In the genomic region with DNA sequence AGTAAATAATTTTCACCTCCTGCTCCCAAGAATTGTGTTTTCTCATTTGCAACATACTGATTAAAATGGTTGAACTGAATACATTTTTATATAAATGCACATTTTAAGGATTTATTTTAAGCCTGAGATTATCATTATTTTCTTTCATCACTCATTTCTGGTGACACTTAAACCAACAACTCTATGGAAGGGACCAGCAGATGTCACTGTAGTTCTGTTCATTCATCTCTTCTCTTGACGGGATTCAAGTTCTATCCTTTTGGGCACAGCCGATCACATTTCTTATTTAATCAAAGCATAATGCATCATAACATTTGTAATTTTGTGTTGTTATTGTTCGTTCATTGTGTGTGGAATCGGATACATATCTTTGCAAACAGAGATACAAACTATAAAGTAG, we compare ENCODE assay signal across 8 cellular contexts.
DNase-seq lines count a peak whose midpoint lies in the region; ATAC-seq and TF ChIP-seq lines count a peak whose summit lies in the region.

No MANE protein-coding gene starts in this region.

- 10 to 23% (median 14%) methylated on average over 4 of the region's 4 CpGs for WGBS in adrenal gland, 4 donors
- WGBS in iPS DF 6.9 (ENCODE audit: insufficient coverage, insufficient read length): no CpG with 5 or more reads among the region's 4 CpGs
- WGBS in upper lobe of left lung, 2 donors: 13 to 19% methylated on average over 4 of the region's 4 CpGs

- no peak for TF ChIP-seq EP300 in upper lobe of left lung (IDR thresholded peaks at IDR 0.05)

- peak; percentile 56 for DNase-seq in COR-L47 (lab: John Stamatoyannopoulos, UW)
- DNase-seq in LoVo (ENCODE audit: low spot score): peak; percentile 18
- DNase-seq in adrenal gland: peak in 5 of 7 donors; percentile 16 to 47 (median 25)
- peak; percentile 18 for DNase-seq in iPS DF 6.9 (ENCODE audit: low read depth, low spot score)
- DNase-seq in upper lobe of left lung: no peak
- DNase-seq in NCI-H345 (lab: John Stamatoyannopoulos, UW): no peak
- DNase-seq in HK-2 (ENCODE audit: unreplicated experiment): no peak

- TF ChIP-seq POLR2A in adrenal gland (IDR thresholded peaks at IDR 0.05): no peak
- TF ChIP-seq POLR2A in upper lobe of left lung (IDR thresholded peaks at IDR 0.05): no peak

- intact Hi-C loops in adrenal gland (cut with DNase I): loop anchor here in 1 of 2 donors (5.0 to 10.0 kb wide), 3 partner anchors 787 to 1014 kb away; no protein-coding TSS in a partner anchor

- TF ChIP-seq CTCF in adrenal gland (IDR thresholded peaks at IDR 0.05): peak; percentile 17 to 75 (median 60)
- peak in 5 of 6 experiments; percentile 24 to 62 (median 48) for TF ChIP-seq CTCF in upper lobe of left lung (IDR thresholded peaks at IDR 0.05)

- H3K27ac ChIP-seq in adrenal gland (no peak overlapping the region), iPS DF 6.9 (ENCODE audit: low read length) (no peak overlapping the region), upper lobe of left lung (no peak overlapping the region)

- no peak overlapping the region for H3K4me3 ChIP-seq in adrenal gland
- no peak overlapping the region for H3K4me3 ChIP-seq in iPS DF 6.9 (ENCODE audit: low read length)
- H3K4me3 ChIP-seq in upper lobe of left lung: no peak overlapping the region

- H3K4me1 ChIP-seq in adrenal gland (replicated peaks in 1 of 2): no peaks in the 10 kb centered on the region
- H3K4me1 ChIP-seq in iPS DF 6.9 (ENCODE audit: control insufficient read depth, insufficient read depth, low read length): no peaks in the 10 kb centered on the region
- H3K4me1 ChIP-seq in upper lobe of left lung: no peaks in the 10 kb centered on the region

- H3K27me3 ChIP-seq in adrenal gland (no peaks in the 10 kb centered on the region), iPS DF 6.9 (ENCODE audit: control insufficient read depth, insufficient read depth, low read length) (no peaks in the 10 kb centered on the region), upper lobe of left lung (no peaks in the 10 kb centered on the region)

- H3K36me3 ChIP-seq in adrenal gland (replicated peaks in 1 of 2) (no peaks in the 10 kb centered on the region), iPS DF 6.9 (ENCODE audit: control insufficient read depth, insufficient read depth, low read length) (no peaks in the 10 kb centered on the region), upper lobe of left lung (no peaks in the 10 kb centered on the region)

- ATAC-seq in upper lobe of left lung (ENCODE audit: low FRiP score in 2 of 2) (peak in 1 of 2 donors; percentile 65), GM18909 (IDR thresholded peaks at IDR 0.05; ENCODE audit: poor library complexity, unreplicated experiment) (no peak)

- H3K9me3 ChIP-seq in adrenal gland (replicated peaks in 1 of 3): no peaks in the 10 kb centered on the region
- H3K9me3 ChIP-seq in iPS DF 6.9 (ENCODE audit: control insufficient read depth, insufficient read depth, low read length): no peaks in the 10 kb centered on the region
- no peaks in the 10 kb centered on the region for H3K9me3 ChIP-seq in upper lobe of left lung

Comparison
In these comparisons a context has a peak if more than half of its experiments do, and no peak if none do; other contexts are left out.
1. DNase-seq: peak in COR-L47 (single experiment), LoVo (single experiment), adrenal gland (5 of 7) and iPS DF 6.9 (single experiment); none in upper lobe of left lung (0 of 2), NCI-H345 (single experiment) and HK-2 (single experiment).